In the genomic region with DNA sequence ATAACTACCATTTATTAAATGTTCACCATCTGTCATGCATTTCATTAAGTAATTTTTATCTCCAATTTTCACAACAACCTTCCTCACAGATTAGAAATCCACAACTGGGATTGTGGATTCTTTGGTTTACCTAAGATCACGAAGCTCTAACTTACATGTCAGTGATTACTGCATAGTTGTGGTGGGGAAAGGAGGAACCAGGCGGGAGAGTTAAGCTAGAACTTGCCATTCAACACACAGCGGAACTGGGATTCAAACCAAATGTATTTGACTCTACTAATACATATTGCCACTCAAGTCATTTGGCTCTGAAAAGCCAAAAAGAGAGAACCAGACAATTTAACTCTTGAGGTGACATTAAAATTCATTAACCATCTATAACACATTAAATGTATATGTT, we compare ENCODE assay signal across 1 cellular context.
TF ChIP-seq lines count a peak whose summit lies in the region.

No MANE protein-coding gene starts in this region.

TF ChIP-seq in IMR-90, 13 proteins besides CTCF, POLR2A, EP300 and RAD21:
- TF ChIP-seq, protein P1, sequence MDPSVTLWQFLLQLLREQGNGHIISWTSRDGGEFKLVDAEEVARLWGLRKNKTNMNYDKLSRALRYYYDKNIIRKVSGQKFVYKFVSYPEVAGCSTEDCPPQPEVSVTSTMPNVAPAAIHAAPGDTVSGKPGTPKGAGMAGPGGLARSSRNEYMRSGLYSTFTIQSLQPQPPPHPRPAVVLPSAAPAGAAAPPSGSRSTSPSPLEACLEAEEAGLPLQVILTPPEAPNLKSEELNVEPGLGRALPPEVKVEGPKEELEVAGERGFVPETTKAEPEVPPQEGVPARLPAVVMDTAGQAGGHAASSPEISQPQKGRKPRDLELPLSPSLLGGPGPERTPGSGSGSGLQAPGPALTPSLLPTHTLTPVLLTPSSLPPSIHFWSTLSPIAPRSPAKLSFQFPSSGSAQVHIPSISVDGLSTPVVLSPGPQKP (IDR thresholded peaks at IDR 0.05; ENCODE audit: borderline replicate concordance, low read depth, low read length), result no peak
- TF ChIP-seq FOS (IDR thresholded peaks at IDR 0.05; ENCODE audit: low read depth, low read length) (no peak), MXI1 (IDR thresholded peaks at IDR 0.05; ENCODE audit: borderline replicate concordance, low read depth, low read length) (no peak), RFX5 (IDR thresholded peaks at IDR 0.05; ENCODE audit: low read depth, low read length) (no peak), NFE2L2 (IDR thresholded peaks at IDR 0.05; ENCODE audit: low read depth, low read length) (no peak), CEBPB (IDR thresholded peaks at IDR 0.05; ENCODE audit: low read depth, low read length) (no peak), SMC3 (IDR thresholded peaks at IDR 0.05; ENCODE audit: low read depth, low read length) (no peak), RCOR1 (IDR thresholded peaks at IDR 0.05; ENCODE audit: insufficient replicate concordance, low read length) (no peak)
